Comparison of ENCODE assay signal across 8 cellular contexts in the genomic region with DNA sequence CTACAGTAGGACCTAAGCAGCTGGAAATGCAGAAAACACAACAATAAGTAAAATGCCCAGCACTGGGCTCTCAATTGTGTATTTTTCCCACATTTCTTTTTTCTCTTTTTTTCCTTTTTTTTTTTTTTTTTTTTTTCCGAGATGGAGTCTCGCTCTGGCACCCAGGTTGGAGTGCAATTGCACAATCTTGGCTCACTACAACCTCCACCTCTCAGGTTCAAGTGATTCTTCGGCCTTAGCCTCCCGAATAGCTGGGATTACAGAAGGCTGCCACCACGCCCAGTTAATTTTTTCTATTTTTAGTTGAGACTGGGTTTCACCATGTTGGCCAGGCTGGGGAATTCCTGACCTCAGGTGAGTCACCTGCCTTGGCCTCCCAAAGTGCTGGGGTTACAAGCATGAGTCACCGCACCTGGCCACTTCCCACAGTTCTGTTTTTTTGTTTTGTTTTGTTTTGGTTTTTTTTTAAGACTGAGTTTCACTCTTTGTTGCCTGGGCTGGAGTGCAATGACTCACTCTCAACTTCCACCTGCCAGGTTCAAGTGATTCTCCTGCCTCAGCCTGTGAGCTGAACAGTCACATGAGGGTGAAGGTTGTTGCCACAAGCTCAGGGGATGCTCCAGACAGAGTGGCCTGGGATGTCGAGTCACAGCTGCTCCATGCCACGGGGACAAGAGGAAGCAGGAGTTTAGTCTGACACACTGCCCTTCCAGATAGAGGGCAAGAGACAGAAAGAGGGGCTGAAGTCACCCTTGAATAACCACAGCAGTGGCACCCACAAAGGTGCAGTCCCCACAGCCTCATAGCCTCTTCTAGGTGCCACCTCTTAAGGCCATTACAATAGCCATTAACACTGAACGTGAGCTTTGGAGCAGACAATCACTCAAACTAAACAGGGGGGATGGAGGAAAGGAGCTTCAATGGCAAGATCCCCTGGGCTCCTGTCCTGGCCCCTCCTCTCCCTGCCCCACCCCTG. TPM values are rescaled to one million over a fixed set of nuclear protein-coding genes. Genes with fewer than 3 reads are reported as not detected.
DNase-seq lines count a peak whose midpoint lies in the region; ATAC-seq, FAIRE-seq and TF ChIP-seq lines count a peak whose summit lies in the region.
"Not testable (repeated sequence)": the region's sequence is repeated elsewhere in the genome, so short reads cannot be mapped to it uniquely, and the experiment has no call there.

No MANE protein-coding gene starts in this region.

- peak overlapping the region; percentile 50 for H3K4me2 ChIP-seq in astrocyte (ENCODE audit: low read length)
- not testable (repeated sequence) for H3K4me2 ChIP-seq in mesenchymal stem cell (ENCODE audit: low read length, poor library complexity, severe bottlenecking)

- not testable (repeated sequence) for H3K18ac ChIP-seq in mesenchymal stem cell (ENCODE audit: low read depth in 1 of 2, low read length in 2 of 2)

- DNase-seq in ELR (ENCODE audit: low read depth) (peak; percentile 49), NCI-H2196 (lab: John Stamatoyannopoulos, UW; ENCODE audit: unreplicated experiment) (peak; percentile 67), astrocyte (ENCODE audit: low read depth) (peak; percentile 53), mesenchymal stem cell (peak; percentile 8)
- peak; percentile 85 for DNase-seq in activated CD4-positive, alpha-beta T cell treated with anti-CD3 and anti-CD28 coated beads, Interleukin-2, amount 10 ng/mL, durations not matched to agents 7 days and 5 days
- DNase-seq in stimulated activated CD8-positive, alpha-beta memory T cell treated with anti-CD3 and anti-CD28 coated beads, Interleukin-4, amount 100 ng/mL, for 48 hours: peak; percentile 86

- H3K27me3 ChIP-seq in astrocyte (ENCODE audit: insufficient read depth, low read length); mesenchymal stem cell (ENCODE audit: control insufficient read depth in 1 of 2, insufficient read depth in 1 of 2, low read length in 2 of 2): not testable (repeated sequence)

- not testable (repeated sequence) for H3K9me3 ChIP-seq in astrocyte (ENCODE audit: insufficient read depth, low read depth, low read length); mesenchymal stem cell (ENCODE audit: control insufficient read depth, low read length)

- not testable (repeated sequence) for H2BK15ac ChIP-seq in mesenchymal stem cell (ENCODE audit: low read depth, poor library complexity, severe bottlenecking)

- not testable (repeated sequence) for H3K36me3 ChIP-seq in astrocyte (ENCODE audit: insufficient read depth, low read length); mesenchymal stem cell (ENCODE audit: control insufficient read depth in 1 of 2, insufficient read depth in 2 of 2, low read depth in 1 of 2, low read length in 2 of 2)

- not testable (repeated sequence) for H3K4ac ChIP-seq in mesenchymal stem cell (ENCODE audit: low read depth in 1 of 2, low read length in 2 of 2)

- H3K36me3 Mint-ChIP-seq in activated CD4-positive, alpha-beta T cell treated with anti-CD3 and anti-CD28 coated beads, Interleukin-2, amount 10 ng/mL, durations not matched to agents 7 days and 5 days (ENCODE audit: low read depth): peaks cover 12% of the 10 kb centered on the region
- not testable (repeated sequence) for H3K36me3 Mint-ChIP-seq in astrocyte (ENCODE audit: low read depth, unreplicated experiment)

- H4K91ac ChIP-seq in mesenchymal stem cell (ENCODE audit: low read length): not testable (repeated sequence)

- H3K9me3 Mint-ChIP-seq in activated CD4-positive, alpha-beta T cell treated with anti-CD3 and anti-CD28 coated beads, Interleukin-2, amount 10 ng/mL, durations not matched to agents 7 days and 5 days: peaks cover 13% of the 10 kb centered on the region
- H3K9me3 Mint-ChIP-seq in astrocyte (ENCODE audit: unreplicated experiment): not testable (repeated sequence)

- WGBS in mesenchymal stem cell: 94% methylated on average over 8 of the region's 9 CpGs

- CTCF ChIA-PET in activated CD4-positive, alpha-beta T cell treated with anti-CD3 and anti-CD28 coated beads, Interleukin-2, amount 10 ng/mL, durations not matched to agents 7 days and 5 days (lab: Charles Lee): interaction anchor here (0.7 to 1.0 kb wide), 3 partner anchors 18 to 158 kb away, joined by 3 read pairs; no protein-coding TSS in a partner anchor

- H2AFZ ChIP-seq in astrocyte (ENCODE audit: low read depth, low read length); mesenchymal stem cell (ENCODE audit: low read depth, low read length): not testable (repeated sequence)

- peak; percentile 59 for ATAC-seq in GM21526 (IDR thresholded peaks at IDR 0.05; ENCODE audit: low FRiP score, unreplicated experiment)
- peak; percentile 76 for ATAC-seq in HG03280 (IDR thresholded peaks at IDR 0.05; ENCODE audit: unreplicated experiment)

- not testable (repeated sequence) for H3K79me2 ChIP-seq in astrocyte (ENCODE audit: insufficient read depth, low read length)

- not testable (repeated sequence) for H3K4me3 ChIP-seq in astrocyte (ENCODE audit: insufficient read depth, low read depth, low read length); mesenchymal stem cell (ENCODE audit: insufficient read depth in 1 of 2, low read depth in 1 of 2, low read length in 2 of 2)

- H3K79me1 ChIP-seq in mesenchymal stem cell (replicated peaks; ENCODE audit: low read length, poor library complexity, severe bottlenecking): not testable (repeated sequence)

- not testable (repeated sequence) for H2BK5ac ChIP-seq in mesenchymal stem cell (ENCODE audit: low read depth, low read length, poor library complexity, severe bottlenecking)

- H3K14ac ChIP-seq in mesenchymal stem cell (ENCODE audit: low read length in 2 of 2): not testable (repeated sequence)

- POLR2A ChIA-PET in activated CD4-positive, alpha-beta T cell treated with anti-CD3 and anti-CD28 coated beads, Interleukin-2, amount 10 ng/mL, durations not matched to agents 7 days and 5 days (lab: Charles Lee): interaction anchor here (1.7 kb wide), 1 partner anchor 18 kb away, joined by 3 read pairs; no protein-coding TSS in a partner anchor

- not testable (repeated sequence) for H2BK12ac ChIP-seq in mesenchymal stem cell (ENCODE audit: low read length in 2 of 2)

- H3K23ac ChIP-seq in mesenchymal stem cell (ENCODE audit: low read length in 2 of 2): not testable (repeated sequence)

- not testable (repeated sequence) for H2BK120ac ChIP-seq in mesenchymal stem cell (ENCODE audit: low read depth, low read length)

- H3K4me3 Mint-ChIP-seq in activated CD4-positive, alpha-beta T cell treated with anti-CD3 and anti-CD28 coated beads, Interleukin-2, amount 10 ng/mL, durations not matched to agents 7 days and 5 days: peak overlapping the region; percentile 8
- H3K4me3 Mint-ChIP-seq in astrocyte (ENCODE audit: unreplicated experiment): peak overlapping the region; percentile 34

- not testable (repeated sequence) for FAIRE-seq in astrocyte (lab: Jason Lieb, UNC)

- TF ChIP-seq CTCF in astrocyte (IDR thresholded peaks at IDR 0.05; ENCODE audit: insufficient read depth, low read depth, low read length): not testable (repeated sequence)

- H3K4me1 ChIP-seq in astrocyte (ENCODE audit: insufficient read depth, low read length) (peaks cover 22% of the 10 kb centered on the region), mesenchymal stem cell (ENCODE audit: control insufficient read depth, insufficient read depth, low read depth, low read length) (peaks cover 17% of the 10 kb centered on the region)

- H2AK5ac ChIP-seq in mesenchymal stem cell (ENCODE audit: low read length, severe bottlenecking): not testable (repeated sequence)

- H3K9ac ChIP-seq in astrocyte (ENCODE audit: low read length); mesenchymal stem cell (ENCODE audit: low read length): not testable (repeated sequence)

- peak overlapping the region; percentile 30 for H3K27ac ChIP-seq in astrocyte (ENCODE audit: low read depth, low read length)
- not testable (repeated sequence) for H3K27ac ChIP-seq in mesenchymal stem cell (ENCODE audit: low read length, poor library complexity, severe bottlenecking)

- peak overlapping the region; percentile 88 for H3K27ac Mint-ChIP-seq in activated CD4-positive, alpha-beta T cell treated with anti-CD3 and anti-CD28 coated beads, Interleukin-2, amount 10 ng/mL, durations not matched to agents 7 days and 5 days
- H3K27ac Mint-ChIP-seq in astrocyte (ENCODE audit: unreplicated experiment): peak overlapping the region; percentile 66

- H3K4me1 Mint-ChIP-seq in activated CD4-positive, alpha-beta T cell treated with anti-CD3 and anti-CD28 coated beads, Interleukin-2, amount 10 ng/mL, durations not matched to agents 7 days and 5 days: peaks cover 76% of the 10 kb centered on the region
- not testable (repeated sequence) for H3K4me1 Mint-ChIP-seq in astrocyte (ENCODE audit: low read depth, unreplicated experiment)

- H3K27me3 Mint-ChIP-seq in activated CD4-positive, alpha-beta T cell treated with anti-CD3 and anti-CD28 coated beads, Interleukin-2, amount 10 ng/mL, durations not matched to agents 7 days and 5 days: not testable (repeated sequence)
- H3K27me3 Mint-ChIP-seq in astrocyte (ENCODE audit: low read depth, unreplicated experiment): peaks cover 13% of the 10 kb centered on the region

- not testable (repeated sequence) for H4K8ac ChIP-seq in mesenchymal stem cell (ENCODE audit: low read length)

- not testable (repeated sequence) for H4K20me1 ChIP-seq in astrocyte (ENCODE audit: insufficient read depth, low read length)

RNA-seq across cellular contexts. Expression of a gene that starts 2.9 kb away (rescaled TPM):
- total RNA-seq in activated CD4-positive, alpha-beta T cell treated with anti-CD3 and anti-CD28 coated beads, Interleukin-2, amount 10 ng/mL, durations not matched to agents 7 days and 5 days: 1 to 10 TPM; 8.7 to 8.8 TPM
- 3.0 and 4.0 TPM in 2 replicates for total RNA-seq in astrocyte
- polyA plus RNA-seq in mesenchymal stem cell (2013, experiment 1 of 2): 5.4 TPM
- 5.1 TPM for polyA plus RNA-seq in mesenchymal stem cell (2013, experiment 2 of 2)

RNA-seq across cellular contexts. Expression of a gene that starts 27.7 kb away (rescaled TPM):
- not detected for total RNA-seq in activated CD4-positive, alpha-beta T cell treated with anti-CD3 and anti-CD28 coated beads, Interleukin-2, amount 10 ng/mL, durations not matched to agents 7 days and 5 days
- total RNA-seq in astrocyte: not detected in 2 replicates
- polyA plus RNA-seq in mesenchymal stem cell (2013, experiment 1 of 2): not detected
- polyA plus RNA-seq in mesenchymal stem cell (2013, experiment 2 of 2): not detected

RNA-seq across cellular contexts. Expression of a gene that starts 29.0 kb away (rescaled TPM):
- total RNA-seq in activated CD4-positive, alpha-beta T cell treated with anti-CD3 and anti-CD28 coated beads, Interleukin-2, amount 10 ng/mL, durations not matched to agents 7 days and 5 days: 100 to 1,000 TPM; 111 to 144 TPM
- total RNA-seq in astrocyte: 32.5 and 37.0 TPM in 2 replicates
- 121 TPM for polyA plus RNA-seq in mesenchymal stem cell (2013, experiment 1 of 2)
- 121 TPM for polyA plus RNA-seq in mesenchymal stem cell (2013, experiment 2 of 2)

RNA-seq across cellular contexts. Expression of a gene that starts 35.9 kb away (rescaled TPM):
- 10 to 100 TPM; 34.7 to 39.7 TPM for total RNA-seq in activated CD4-positive, alpha-beta T cell treated with anti-CD3 and anti-CD28 coated beads, Interleukin-2, amount 10 ng/mL, durations not matched to agents 7 days and 5 days
- total RNA-seq in astrocyte: 0.93 and 1.5 TPM in 2 replicates
- polyA plus RNA-seq in mesenchymal stem cell (2013, experiment 1 of 2): 5.2 TPM
- 5.4 TPM for polyA plus RNA-seq in mesenchymal stem cell (2013, experiment 2 of 2)

RNA-seq across cellular contexts. Expression of a gene that starts 55.6 kb away (rescaled TPM):
- 10 to 100 TPM; 27.9 to 33.8 TPM for total RNA-seq in activated CD4-positive, alpha-beta T cell treated with anti-CD3 and anti-CD28 coated beads, Interleukin-2, amount 10 ng/mL, durations not matched to agents 7 days and 5 days
- total RNA-seq in astrocyte: 10.4 and 11.0 TPM in 2 replicates
- 13.4 TPM for polyA plus RNA-seq in mesenchymal stem cell (2013, experiment 1 of 2)
- 14.5 TPM for polyA plus RNA-seq in mesenchymal stem cell (2013, experiment 2 of 2)

Comparison
In these comparisons a context has a peak if more than half of its experiments do, and no peak if none do; other contexts are left out.
1. DNase-seq: peak in every context shown above with its lines; median percentile 86 in stimulated activated CD8-positive, alpha-beta memory T cell treated with anti-CD3 and anti-CD28 coated beads, Interleukin-4, amount 100 ng/mL, for 48 hours; 85 in activated CD4-positive, alpha-beta T cell treated with anti-CD3 and anti-CD28 coated beads, Interleukin-2, amount 10 ng/mL, durations not matched to agents 7 days and 5 days; 67 in NCI-H2196; 53 in astrocyte; 49 in ELR; 8 in mesenchymal stem cell.